In the genomic region with DNA sequence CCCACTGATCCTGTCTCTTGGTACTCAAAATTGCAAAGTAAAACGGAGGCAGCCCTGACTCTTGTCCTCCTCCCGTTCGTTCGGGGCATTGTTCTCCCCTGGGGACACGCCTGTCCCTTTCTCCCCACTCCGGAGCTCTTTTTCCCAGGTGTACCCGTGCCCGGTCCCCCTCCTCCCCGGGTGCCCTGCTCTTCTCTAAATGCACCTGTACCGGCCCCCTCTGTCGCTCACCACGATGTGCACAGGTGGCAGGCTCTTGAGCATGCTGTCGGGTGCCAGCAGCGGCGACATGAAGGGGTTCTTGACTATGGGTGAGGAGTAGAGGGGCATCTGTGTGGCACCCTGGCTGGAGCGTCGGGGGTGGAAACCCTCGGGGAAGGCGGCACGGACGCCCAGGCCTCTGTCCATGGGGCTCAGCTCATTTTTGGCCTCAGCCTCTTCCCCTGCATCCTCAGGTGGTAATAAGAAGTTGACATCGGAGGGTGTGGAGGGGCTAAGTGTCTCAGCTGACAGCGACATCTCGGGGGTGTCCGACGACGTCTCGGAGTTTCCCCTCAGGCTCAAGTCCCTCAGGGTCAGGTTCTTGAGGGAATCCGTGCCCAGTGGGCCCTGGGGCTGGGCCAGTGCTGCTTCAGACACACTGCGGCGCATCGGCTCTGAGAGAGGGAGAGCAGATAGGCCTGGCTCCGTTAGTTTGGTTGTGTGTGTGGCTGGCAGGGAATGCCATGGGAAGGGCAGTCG, we compare ENCODE assay signal across 1 cellular context.
TF ChIP-seq lines count a peak whose summit lies in the region.

No MANE protein-coding gene starts in this region.

TF ChIP-seq in H1, 55 proteins besides CTCF, POLR2A, EP300 and RAD21:
- TF ChIP-seq TAF1 (IDR thresholded peaks at IDR 0.05; ENCODE audit: low read depth, low read length) (no peak), GTF2F1 (IDR thresholded peaks at IDR 0.05; ENCODE audit: borderline replicate concordance, low read depth, low read length) (no peak), SIX5 (IDR thresholded peaks at IDR 0.05; ENCODE audit: low read depth, low read length) (no peak), RFX5 (IDR thresholded peaks at IDR 0.05; ENCODE audit: borderline replicate concordance, low read depth, low read length) (no peak), HDAC6 (IDR thresholded peaks at IDR 0.05; ENCODE audit: low read depth, low read length) (no peak), CBX5 (IDR thresholded peaks at IDR 0.05; ENCODE audit: low read depth, low read length) (no peak), CHD7 (IDR thresholded peaks at IDR 0.05; ENCODE audit: insufficient replicate concordance, low read length) (no peak), TEAD4 (IDR thresholded peaks at IDR 0.05; ENCODE audit: low read depth, low read length) (no peak), BACH1 (IDR thresholded peaks at IDR 0.05; ENCODE audit: low read length) (no peak), SIRT6 (IDR thresholded peaks at IDR 0.05; ENCODE audit: low read length) (no peak), BRCA1 (IDR thresholded peaks at IDR 0.05; ENCODE audit: low read depth, low read length) (no peak), RNF2 (IDR thresholded peaks at IDR 0.05; ENCODE audit: borderline replicate concordance, low read depth, low read length, missing control alignments, poor library complexity, severe bottlenecking) (no peak), KDM4A (IDR thresholded peaks at IDR 0.05; ENCODE audit: low read depth, low read length, severe bottlenecking) (no peak), SP2 (IDR thresholded peaks at IDR 0.05; ENCODE audit: low read length) (no peak), GABPA (IDR thresholded peaks at IDR 0.05; ENCODE audit: borderline replicate concordance, insufficient read depth, low read length) (no peak), MAFK (IDR thresholded peaks at IDR 0.05; ENCODE audit: low read depth, low read length) (no peak)
